ENCODE assay signal across 33 cellular contexts in genomic region chr11:28092786-28093185, GRCh38.
"Had no signal": no experiment of that assay in that cellular context is flagged by ENCODE, and none has a peak within 500 bp of the region (broad histone marks: within the 10 kb centered on the region; RNA-seq: fewer than 3 reads in every experiment).

No MANE protein-coding gene starts in this region.

- H3K9me3 ChIP-seq: adrenal gland, body of pancreas, breast epithelium had no signal

- ATAC-seq: activated CD8-positive, alpha-beta T cell treated with anti-CD3 and anti-CD28 coated beads for 36 hours; activated naive CD4-positive, alpha-beta T cell treated with anti-CD3 and anti-CD28 coated beads, Interleukin-2, amount 50 U/mL, for 72 hours; activated T-cell treated with anti-CD3 and anti-CD28 coated beads, Interleukin-2, amount 50 U/mL, for 4 hours; activated T-cell treated with anti-CD3 and anti-CD28 coated beads, Interleukin-2, amount 50 U/mL, for 72 hours; activated T-helper 17 cell treated with anti-CD3 and anti-CD28 coated beads, Interleukin-2, amount 50 U/mL, for 72 hours; body of pancreas had no signal

- DNase-seq: activated B cell treated with CpG ODN at 0.5 μM for 24 hours; activated CD4-positive, alpha-beta memory T cell treated with anti-CD3 and anti-CD28 coated beads for 36 hours; activated CD4-positive, alpha-beta T cell treated with anti-CD3 and anti-CD28 coated beads for 4 hours; activated CD4-positive, alpha-beta T cell treated with anti-CD3 and anti-CD28 coated beads, Interleukin-2, amount 10 ng/mL, durations not matched to agents 24 days and 14 days; activated CD4-positive, alpha-beta T cell treated with anti-CD3 and anti-CD28 coated beads, Interleukin-2, amount 50 U/mL, for 1 hour; activated CD4-positive, alpha-beta T cell treated with anti-CD3 and anti-CD28 coated beads, Interleukin-2, amount 50 U/mL, for 4 hours; activated CD4-positive, CD25-positive, alpha-beta regulatory T cell treated with anti-CD3 and anti-CD28 coated beads, Interleukin-2, amount 50 U/mL, for 72 hours; activated CD8-positive, alpha-beta memory T cell treated with anti-CD3 and anti-CD28 coated beads, Interleukin-2, amount 50 U/mL, for 4 hours; activated CD8-positive, alpha-beta T cell treated with anti-CD3 and anti-CD28 coated beads for 36 hours; activated effector memory CD4-positive, alpha-beta T cell treated with anti-CD3 and anti-CD28 coated beads, Interleukin-2, amount 50 U/mL, for 16 hours; activated gamma-delta T cell treated with Interleukin-2 at 50 U/mL for 16 hours; activated naive CD4-positive, alpha-beta T cell; activated naive CD4-positive, alpha-beta T cell treated with anti-CD3 and anti-CD28 coated beads for 36 hours; activated naive CD4-positive, alpha-beta T cell treated with anti-CD3 and anti-CD28 coated beads, Interleukin-2, amount 50 U/mL, for 16 hours; activated naive CD8-positive, alpha-beta T cell treated with anti-CD3 and anti-CD28 coated beads for 36 hours; activated T-cell treated with anti-CD3 and anti-CD28 coated beads for 4 hours; activated T-cell treated with anti-CD3 and anti-CD28 coated beads, Interleukin-2, amount 50 U/mL, for 1 hour; activated T-cell treated with anti-CD3 and anti-CD28 coated beads, Interleukin-2, amount 50 U/mL, for 4 hours; activated T-cell treated with anti-CD3 and anti-CD28 coated beads, Interleukin-2, amount 50 U/mL, for 72 hours; adrenal gland; amniotic stem cell; aorta; body of pancreas; brain microvascular endothelial cell; central memory CD4-positive, alpha-beta T cell; SW 1271; T-helper 1 cell; T-helper 2 cell; T-helper 9 cell had no signal

- H3K4me1 ChIP-seq: adrenal gland, body of pancreas, breast epithelium had no signal

- H3K27me3 ChIP-seq: adrenal gland, body of pancreas, brain microvascular endothelial cell, breast epithelium had no signal

- H3K27ac ChIP-seq: adrenal gland, body of pancreas, brain microvascular endothelial cell, breast epithelium, VCaP had no signal

- H3K36me3 ChIP-seq: adrenal gland, brain microvascular endothelial cell, breast epithelium had no signal

- H3K4me3 ChIP-seq: adrenal gland, body of pancreas, breast epithelium had no signal
